In genomic region chr22:32024791-32025190, GRCh38 we compare ENCODE assay signal across 1 cellular context.
TF ChIP-seq lines count a peak whose summit lies in the region.

No MANE protein-coding gene starts in this region.

TF ChIP-seq in IMR-90, 13 proteins besides CTCF, POLR2A, EP300 and RAD21:
- TF ChIP-seq USF2 (IDR thresholded peaks at IDR 0.05; ENCODE audit: low read depth, low read length) (no peak), RCOR1 (IDR thresholded peaks at IDR 0.05; ENCODE audit: insufficient replicate concordance, low read length) (no peak), MAFK (IDR thresholded peaks at IDR 0.05; ENCODE audit: low read depth, low read length) (no peak), FOS (IDR thresholded peaks at IDR 0.05; ENCODE audit: low read depth, low read length) (no peak), BHLHE40 (IDR thresholded peaks at IDR 0.05; ENCODE audit: low read depth, low read length) (no peak), MAZ (IDR thresholded peaks at IDR 0.05; ENCODE audit: borderline replicate concordance, low read depth, low read length) (no peak), MXI1 (IDR thresholded peaks at IDR 0.05; ENCODE audit: borderline replicate concordance, low read depth, low read length) (no peak), CHD1 (IDR thresholded peaks at IDR 0.05; ENCODE audit: low read depth, low read length) (no peak), NFE2L2 (IDR thresholded peaks at IDR 0.05; ENCODE audit: low read depth, low read length) (no peak), SMC3 (IDR thresholded peaks at IDR 0.05; ENCODE audit: low read depth, low read length) (no peak), RFX5 (IDR thresholded peaks at IDR 0.05; ENCODE audit: low read depth, low read length) (no peak), CEBPB (IDR thresholded peaks at IDR 0.05; ENCODE audit: low read depth, low read length) (no peak)
- TF ChIP-seq, protein P1, sequence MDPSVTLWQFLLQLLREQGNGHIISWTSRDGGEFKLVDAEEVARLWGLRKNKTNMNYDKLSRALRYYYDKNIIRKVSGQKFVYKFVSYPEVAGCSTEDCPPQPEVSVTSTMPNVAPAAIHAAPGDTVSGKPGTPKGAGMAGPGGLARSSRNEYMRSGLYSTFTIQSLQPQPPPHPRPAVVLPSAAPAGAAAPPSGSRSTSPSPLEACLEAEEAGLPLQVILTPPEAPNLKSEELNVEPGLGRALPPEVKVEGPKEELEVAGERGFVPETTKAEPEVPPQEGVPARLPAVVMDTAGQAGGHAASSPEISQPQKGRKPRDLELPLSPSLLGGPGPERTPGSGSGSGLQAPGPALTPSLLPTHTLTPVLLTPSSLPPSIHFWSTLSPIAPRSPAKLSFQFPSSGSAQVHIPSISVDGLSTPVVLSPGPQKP (IDR thresholded peaks at IDR 0.05; ENCODE audit: borderline replicate concordance, low read depth, low read length), result no peak
